30 cellular contexts compared by ENCODE assay signal in the genomic region with DNA sequence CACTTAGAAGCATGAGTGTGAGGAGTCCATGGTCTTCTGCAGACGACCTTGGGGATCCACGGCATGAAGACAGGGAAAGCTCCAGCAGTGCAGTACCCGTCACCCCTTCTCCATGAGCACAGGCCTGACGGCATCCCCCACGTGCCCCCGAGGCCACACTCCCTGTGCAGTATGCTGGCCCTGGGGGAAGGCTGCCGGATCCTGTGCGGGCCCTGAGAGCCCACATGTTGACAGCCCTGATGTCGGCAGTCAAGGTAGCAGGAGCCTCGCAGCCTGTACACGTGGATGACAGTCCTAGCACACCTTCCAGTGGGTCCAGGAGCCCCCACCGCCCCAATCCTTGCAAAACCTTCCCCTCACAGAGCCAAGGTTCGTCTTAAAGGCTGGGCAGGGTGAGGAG.
"Had no signal": no experiment of that assay in that cellular context is flagged by ENCODE, and none has a peak within 500 bp of the region (broad histone marks: within the 10 kb centered on the region; RNA-seq: fewer than 3 reads in every experiment).

No MANE protein-coding gene starts in this region.

- H3K4me3 ChIP-seq: MG63, SJCRH30, SK-N-MC had no signal

- ATAC-seq: activated CD8-positive, alpha-beta memory T cell treated with anti-CD3 and anti-CD28 coated beads, Interleukin-2, amount 10 ng/mL, durations not matched to agents 7 days and 5 days; activated naive CD8-positive, alpha-beta T cell treated with anti-CD3 and anti-CD28 coated beads, Interleukin-2, amount 50 U/mL, for 24 hours; Panc1 had no signal

- H3K9me3 Mint-ChIP-seq: activated naive CD4-positive, alpha-beta T cell treated with anti-CD3 and anti-CD28 coated beads, Interleukin-2, amount 10 ng/mL, durations not matched to agents 7 days and 5 days; activated naive CD8-positive, alpha-beta T cell treated with anti-CD3 and anti-CD28 coated beads, Interleukin-2, amount 50 U/mL, for 24 hours had no signal

- H3K27me3 ChIP-seq: brain microvascular endothelial cell, MG63, SJCRH30 had no signal

- H3K27ac ChIP-seq: brain microvascular endothelial cell, SJCRH30, SK-N-MC, WERI-Rb-1 had no signal

- H3K9me3 ChIP-seq: MG63, SJCRH30 had no signal

- DNase-seq: activated CD4-positive, alpha-beta memory T cell treated with anti-CD3 and anti-CD28 coated beads, Interleukin-2, amount 10 ng/mL, durations not matched to agents 7 days and 5 days; activated CD4-positive, alpha-beta T cell treated with anti-CD3 and anti-CD28 coated beads for 1 hour; activated CD4-positive, alpha-beta T cell treated with anti-CD3 and anti-CD28 coated beads for 48 hours; activated CD4-positive, CD25-positive, alpha-beta regulatory T cell; activated CD8-positive, alpha-beta memory T cell treated with anti-CD3 and anti-CD28 coated beads for 24 hours; activated CD8-positive, alpha-beta memory T cell treated with anti-CD3 and anti-CD28 coated beads, Interleukin-2, amount 10 ng/mL, durations not matched to agents 7 days and 5 days; activated CD8-positive, alpha-beta memory T cell treated with anti-CD3 and anti-CD28 coated beads, Interleukin-2, amount 50 U/mL, for 48 hours; activated effector memory CD4-positive, alpha-beta T cell treated with Interleukin-2 at 50 U/mL for 16 hours; activated naive CD4-positive, alpha-beta T cell treated with anti-CD3 and anti-CD28 coated beads, Interleukin-2, amount 10 ng/mL, durations not matched to agents 7 days and 5 days; activated naive CD8-positive, alpha-beta T cell treated with anti-CD3 and anti-CD28 coated beads, Interleukin-2, amount 50 U/mL, for 24 hours; activated T-cell treated with anti-CD3 and anti-CD28 coated beads, Interleukin-2, amount 50 U/mL, for 48 hours; anterior cingulate cortex; brain microvascular endothelial cell; Karpas-422; KBM-7; MG63; NCI-H1048; NCI-H1105 treated with DMSO at 0.1 percent for 48 hours; NCI-H1436; NCI-H1694 treated with DMSO at 0.1 percent for 48 hours; NCI-H2029; NCI-H345; NCI-H524 treated with DMSO at 0.1 percent for 48 hours; SHP77; SJCRH30; T1000; WERI-Rb-1 had no signal

- H3K27ac Mint-ChIP-seq: activated CD4-positive, alpha-beta memory T cell treated with anti-CD3 and anti-CD28 coated beads, Interleukin-2, amount 10 ng/mL, durations not matched to agents 7 days and 5 days; activated CD8-positive, alpha-beta memory T cell treated with anti-CD3 and anti-CD28 coated beads, Interleukin-2, amount 10 ng/mL, durations not matched to agents 7 days and 5 days; activated naive CD4-positive, alpha-beta T cell treated with anti-CD3 and anti-CD28 coated beads, Interleukin-2, amount 10 ng/mL, durations not matched to agents 7 days and 5 days; activated naive CD8-positive, alpha-beta T cell; activated naive CD8-positive, alpha-beta T cell treated with anti-CD3 and anti-CD28 coated beads, Interleukin-2, amount 50 U/mL, for 24 hours had no signal

- H3K36me3 Mint-ChIP-seq: activated CD8-positive, alpha-beta memory T cell treated with anti-CD3 and anti-CD28 coated beads, Interleukin-2, amount 10 ng/mL, durations not matched to agents 7 days and 5 days; activated naive CD4-positive, alpha-beta T cell treated with anti-CD3 and anti-CD28 coated beads, Interleukin-2, amount 10 ng/mL, durations not matched to agents 7 days and 5 days; activated naive CD8-positive, alpha-beta T cell had no signal

- H3K4me3 Mint-ChIP-seq: activated CD4-positive, alpha-beta memory T cell treated with anti-CD3 and anti-CD28 coated beads, Interleukin-2, amount 10 ng/mL, durations not matched to agents 7 days and 5 days; activated CD8-positive, alpha-beta memory T cell treated with anti-CD3 and anti-CD28 coated beads, Interleukin-2, amount 10 ng/mL, durations not matched to agents 7 days and 5 days; activated naive CD4-positive, alpha-beta T cell treated with anti-CD3 and anti-CD28 coated beads, Interleukin-2, amount 10 ng/mL, durations not matched to agents 7 days and 5 days; activated naive CD8-positive, alpha-beta T cell; activated naive CD8-positive, alpha-beta T cell treated with anti-CD3 and anti-CD28 coated beads, Interleukin-2, amount 50 U/mL, for 24 hours had no signal

- H3K36me3 ChIP-seq: brain microvascular endothelial cell, MG63, SJCRH30, WERI-Rb-1 had no signal

- H3K4me1 Mint-ChIP-seq: activated CD4-positive, alpha-beta memory T cell treated with anti-CD3 and anti-CD28 coated beads, Interleukin-2, amount 10 ng/mL, durations not matched to agents 7 days and 5 days; activated CD8-positive, alpha-beta memory T cell treated with anti-CD3 and anti-CD28 coated beads, Interleukin-2, amount 10 ng/mL, durations not matched to agents 7 days and 5 days; activated naive CD4-positive, alpha-beta T cell treated with anti-CD3 and anti-CD28 coated beads, Interleukin-2, amount 10 ng/mL, durations not matched to agents 7 days and 5 days had no signal
